Comparison of ENCODE assay signal across 19 cellular contexts in genomic region chr1:60571811-60572210, GRCh38.
A peak's percentile ranks its signal among the peaks of the same experiment; 100 is the strongest.
DNase-seq lines count a peak whose midpoint lies in the region; ATAC-seq and TF ChIP-seq lines count a peak whose summit lies in the region.
"Had no signal": no experiment of that assay in that cellular context is flagged by ENCODE, and none has a peak within 500 bp of the region (broad histone marks: within the 10 kb centered on the region; RNA-seq: fewer than 3 reads in every experiment).

No MANE protein-coding gene starts in this region.

- no peaks in the 10 kb centered on the region for H3K27me3 ChIP-seq in tibial artery

- H3K27ac ChIP-seq in tibial artery: peak overlapping the region; percentile 67 to 74
- H3K27ac ChIP-seq: GM23248 had no signal

- no peaks in the 10 kb centered on the region for H3K4me1 Mint-ChIP-seq in activated T-cell treated with anti-CD3 and anti-CD28 coated beads, Interleukin-2, amount 50 U/mL, for 24 hours (ENCODE audit: low read depth)
- H3K4me1 Mint-ChIP-seq: B cell, T-cell had no signal

- intact Hi-C loops in tibial artery (cut with DNase I; ENCODE audit: low total_unique reads): no loop called here

- H3K4me3 ChIP-seq in fibroblast of the aortic adventitia (ENCODE audit: low read depth, low read length) (no peak overlapping the region), tibial artery (no peak overlapping the region)
- H3K4me3 ChIP-seq: GM23248 had no signal

- no peaks in the 10 kb centered on the region for H3K27me3 Mint-ChIP-seq in activated T-cell treated with anti-CD3 and anti-CD28 coated beads, Interleukin-2, amount 50 U/mL, for 24 hours
- H3K27me3 Mint-ChIP-seq: B cell, T-cell had no signal

- no peak for ATAC-seq in GM18873 (IDR thresholded peaks at IDR 0.05; ENCODE audit: low FRiP score, unreplicated experiment)
- ATAC-seq: T-cell had no signal

- no peaks in the 10 kb centered on the region for H3K9me3 ChIP-seq in tibial artery

- no peaks in the 10 kb centered on the region for H3K36me3 ChIP-seq in tibial artery

- H3K4me1 ChIP-seq in tibial artery: peaks cover 0 to 55% (median 20%) of the 10 kb centered on the region in 4 donors

- TF ChIP-seq CTCF in fibroblast of the aortic adventitia (IDR thresholded peaks at IDR 0.05; ENCODE audit: insufficient read depth, low read length): no peak
- no peak for TF ChIP-seq CTCF in tibial artery (IDR thresholded peaks at IDR 0.05)

- peak; percentile 25 for DNase-seq in HS-5 (ENCODE audit: low read depth)
- DNase-seq in astrocyte of the hippocampus (ENCODE audit: low read depth, low spot score): peak; percentile 16
- DNase-seq in fibroblast of the aortic adventitia (ENCODE audit: low read depth): peak; percentile 69
- DNase-seq in tibial artery: no peak
- DNase-seq in stimulated activated CD4-positive, alpha-beta T cell treated with anti-CD3 and anti-CD28 coated beads, Interleukin-15, amount 100 ng/mL, for 24 hours: no peak
- DNase-seq in activated T-cell treated with anti-CD3 and anti-CD28 coated beads, Interleukin-2, amount 50 U/mL, for 24 hours: no peak
- DNase-seq: activated CD4-positive, alpha-beta T cell treated with anti-CD3 and anti-CD28 coated beads, Interleukin-2, amount 50 U/mL, for 1 hour; activated CD8-positive, alpha-beta memory T cell treated with anti-CD3 and anti-CD28 coated beads, Interleukin-2, amount 50 U/mL, for 48 hours; activated gamma-delta T cell treated with Interleukin-2 at 50 U/mL for 16 hours; anterior cingulate cortex; COR-L47; GM23248; Kasumi-1; NCI-H1092 treated with DMSO at 0.1 percent for 48 hours; NCI-H2081 treated with DMSO at 0.1 percent for 48 hours; NCI-H510A; T-cell had no signal

- H3K36me3 Mint-ChIP-seq in activated T-cell treated with anti-CD3 and anti-CD28 coated beads, Interleukin-2, amount 50 U/mL, for 24 hours (ENCODE audit: low read depth): no peaks in the 10 kb centered on the region
- H3K36me3 Mint-ChIP-seq: T-cell had no signal

- no peak overlapping the region for H3K4me3 Mint-ChIP-seq in activated T-cell treated with anti-CD3 and anti-CD28 coated beads, Interleukin-2, amount 50 U/mL, for 24 hours
- H3K4me3 Mint-ChIP-seq: B cell, T-cell had no signal

- H3K9me3 Mint-ChIP-seq in activated T-cell treated with anti-CD3 and anti-CD28 coated beads, Interleukin-2, amount 50 U/mL, for 24 hours: no peaks in the 10 kb centered on the region

- no peak overlapping the region for H3K27ac Mint-ChIP-seq in activated T-cell treated with anti-CD3 and anti-CD28 coated beads, Interleukin-2, amount 50 U/mL, for 24 hours
- H3K27ac Mint-ChIP-seq: B cell, T-cell had no signal

Comparison
In these comparisons a context has a peak if more than half of its experiments do, and no peak if none do; other contexts are left out.
1. DNase-seq: peak in HS-5 (single experiment), astrocyte of the hippocampus (single experiment) and fibroblast of the aortic adventitia (single experiment); none in tibial artery (0 of 2), stimulated activated CD4-positive, alpha-beta T cell treated with anti-CD3 and anti-CD28 coated beads, Interleukin-15, amount 100 ng/mL, for 24 hours (single experiment) and activated T-cell treated with anti-CD3 and anti-CD28 coated beads, Interleukin-2, amount 50 U/mL, for 24 hours (single experiment).